13 cellular contexts compared by ENCODE assay signal in the genomic region with DNA sequence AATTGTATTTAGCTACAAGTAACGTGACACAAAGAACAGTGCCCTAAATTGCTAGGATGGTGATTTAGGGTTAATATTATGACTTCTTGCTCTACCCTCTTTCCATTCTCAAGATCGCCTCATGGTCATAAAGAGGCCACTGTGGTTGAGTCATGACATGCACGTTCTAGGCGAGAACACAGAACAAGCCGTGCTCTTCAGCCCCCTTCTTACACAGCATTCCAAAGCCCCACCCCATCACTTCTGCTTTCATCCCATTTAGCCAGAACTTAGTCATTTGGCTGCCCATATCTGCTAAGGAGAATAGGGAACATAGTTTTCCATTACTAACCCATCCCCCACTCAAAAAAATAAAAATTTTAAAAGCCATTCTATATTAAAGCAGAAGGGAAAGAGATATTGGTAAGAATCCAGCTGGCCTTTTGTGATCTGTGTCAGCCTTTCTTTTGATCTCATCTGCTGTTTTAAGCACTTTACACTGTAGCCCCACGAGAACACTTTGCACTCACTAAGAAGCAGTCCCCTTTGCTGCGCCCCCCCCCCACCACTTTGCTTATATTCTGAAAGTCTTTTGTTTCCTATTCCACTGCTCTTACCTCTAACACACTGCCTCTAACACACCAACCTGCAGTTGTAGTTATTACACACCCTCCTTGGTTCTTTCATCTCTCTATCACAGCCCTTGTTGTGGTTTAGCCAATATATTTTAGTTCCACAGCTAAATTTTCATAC. TPM values are rescaled to one million over a fixed set of nuclear protein-coding genes. Genes with fewer than 3 reads are reported as not detected.
DNase-seq lines count a peak whose midpoint lies in the region; ATAC-seq and TF ChIP-seq lines count a peak whose summit lies in the region.
"Had no signal": no experiment of that assay in that cellular context is flagged by ENCODE, and none has a peak within 500 bp of the region (broad histone marks: within the 10 kb centered on the region; RNA-seq: fewer than 3 reads in every experiment).

No MANE protein-coding gene starts in this region.

- no peak overlapping the region for H2AK5ac ChIP-seq in mesenchymal stem cell (ENCODE audit: low read length, severe bottlenecking)

- peaks cover 3% of the 10 kb centered on the region for H3K4me1 ChIP-seq in body of pancreas
- peaks cover 1% of the 10 kb centered on the region for H3K4me1 ChIP-seq in mesenchymal stem cell (ENCODE audit: control insufficient read depth, insufficient read depth, low read depth, low read length)
- peaks cover 0 to 20% (median 9%) of the 10 kb centered on the region in 4 donors for H3K4me1 ChIP-seq in upper lobe of left lung
- no peaks in the 10 kb centered on the region for H3K4me1 ChIP-seq in right lobe of liver
- H3K4me1 ChIP-seq: right atrium auricular region, SJCRH30 had no signal

- H3K79me1 ChIP-seq in mesenchymal stem cell (replicated peaks; ENCODE audit: low read length, poor library complexity, severe bottlenecking): no peaks in the 10 kb centered on the region

- DNase-seq in LHCN-M2 (ENCODE audit: low read depth): peak; percentile 81
- peak in 1 of 4 donors; percentile 21 for DNase-seq in body of pancreas
- peak; percentile 54 for DNase-seq in mesenchymal stem cell
- DNase-seq in upper lobe of left lung: peak in 1 of 2 donors; percentile 57
- DNase-seq in right lobe of liver: no peak
- DNase-seq: NK-92 treated with Interleukin-12 subunit alpha and Interleukin-12 subunit beta, amount 100 ng/mL, for 24 hours; SJCRH30; stimulated activated naive CD4-positive, alpha-beta T cell treated with Interleukin-2 at 50 U/mL for 16 hours had no signal

- H3K4ac ChIP-seq in mesenchymal stem cell (ENCODE audit: low read depth in 1 of 2, low read length in 2 of 2): no peak overlapping the region

- 82 to 90% methylated on average over 7 of the region's 7 CpGs for WGBS in body of pancreas, 2 donors
- 25% methylated on average over 6 of the region's 7 CpGs for WGBS in mesenchymal stem cell
- 57 to 68% methylated on average over 7 of the region's 7 CpGs for WGBS in upper lobe of left lung, 2 donors
- 66% methylated on average over 7 of the region's 7 CpGs for WGBS in right lobe of liver (ENCODE audit: insufficient coverage, low coverage, low lambda C conversion rate, missing lambda C conversion rate)

- peak; percentile 33 for ATAC-seq in body of pancreas
- ATAC-seq in upper lobe of left lung (ENCODE audit: low FRiP score in 2 of 2): peak; percentile 53 to 81
- ATAC-seq in HG02973 (IDR thresholded peaks at IDR 0.05; ENCODE audit: unreplicated experiment): no peak
- no peak for ATAC-seq in GM18519 (IDR thresholded peaks at IDR 0.05; ENCODE audit: low FRiP score, unreplicated experiment)
- ATAC-seq in right lobe of liver: no peak

- TF ChIP-seq POLR2A in body of pancreas (IDR thresholded peaks at IDR 0.05) (no peak), upper lobe of left lung (IDR thresholded peaks at IDR 0.05) (no peak), right lobe of liver (IDR thresholded peaks at IDR 0.05) (no peak)

- no peak overlapping the region for H3K4me2 ChIP-seq in mesenchymal stem cell (ENCODE audit: low read length, poor library complexity, severe bottlenecking)

- H3K23ac ChIP-seq in mesenchymal stem cell (ENCODE audit: low read length in 2 of 2): no peak overlapping the region

- H2BK5ac ChIP-seq in mesenchymal stem cell (ENCODE audit: low read depth, low read length, poor library complexity, severe bottlenecking): no peak overlapping the region

- no peak overlapping the region for H4K8ac ChIP-seq in mesenchymal stem cell (ENCODE audit: low read length)

- peak overlapping the region; percentile 27 for H2AFZ ChIP-seq in mesenchymal stem cell (ENCODE audit: low read depth, low read length)

- H4K91ac ChIP-seq in mesenchymal stem cell (ENCODE audit: low read length): no peak overlapping the region

- H3K4me3 ChIP-seq in body of pancreas (no peak overlapping the region), mesenchymal stem cell (ENCODE audit: insufficient read depth in 1 of 2, low read depth in 1 of 2, low read length in 2 of 2) (no peak overlapping the region), upper lobe of left lung (no peak overlapping the region), right lobe of liver (no peak overlapping the region)
- H3K4me3 ChIP-seq: right atrium auricular region, SJCRH30 had no signal

- intact Hi-C loops in body of pancreas (cut with DNase I) (no loop called here), right lobe of liver (cut with DNase I) (no loop called here)

- peak overlapping the region in 1 of 2 experiments; percentile 48 for H3K18ac ChIP-seq in mesenchymal stem cell (ENCODE audit: low read depth in 1 of 2, low read length in 2 of 2)

- TF ChIP-seq CTCF in body of pancreas (IDR thresholded peaks at IDR 0.05) (no peak), upper lobe of left lung (IDR thresholded peaks at IDR 0.05) (no peak), right lobe of liver (IDR thresholded peaks at IDR 0.05) (no peak)

- no peak overlapping the region for H3K9ac ChIP-seq in mesenchymal stem cell (ENCODE audit: low read length)

- H2BK120ac ChIP-seq in mesenchymal stem cell (ENCODE audit: low read depth, low read length): no peak overlapping the region

- H2BK15ac ChIP-seq in mesenchymal stem cell (ENCODE audit: low read depth, poor library complexity, severe bottlenecking): no peak overlapping the region

- H3K14ac ChIP-seq in mesenchymal stem cell (ENCODE audit: low read length in 2 of 2): no peak overlapping the region

- H2BK12ac ChIP-seq in mesenchymal stem cell (ENCODE audit: low read length in 2 of 2): no peak overlapping the region

- H3K27ac ChIP-seq in body of pancreas: no peak overlapping the region
- no peak overlapping the region for H3K27ac ChIP-seq in mesenchymal stem cell (ENCODE audit: low read length, poor library complexity, severe bottlenecking)
- peak overlapping the region in 3 of 4 donors; percentile 5 to 32 (median 25) for H3K27ac ChIP-seq in upper lobe of left lung
- no peak overlapping the region for H3K27ac ChIP-seq in right lobe of liver
- H3K27ac ChIP-seq: epithelial cell of prostate, right atrium auricular region, SJCRH30 had no signal

- H3K27me3 ChIP-seq in body of pancreas (no peaks in the 10 kb centered on the region), mesenchymal stem cell (ENCODE audit: control insufficient read depth in 1 of 2, insufficient read depth in 1 of 2, low read length in 2 of 2) (no peaks in the 10 kb centered on the region), upper lobe of left lung (no peaks in the 10 kb centered on the region), right lobe of liver (no peaks in the 10 kb centered on the region)
- H3K27me3 ChIP-seq: right atrium auricular region, SJCRH30 had no signal

- H3K36me3 ChIP-seq in body of pancreas (replicated peaks in 1 of 2; ENCODE audit: insufficient read depth in 1 of 2, low read depth in 2 of 2) (no peaks in the 10 kb centered on the region), mesenchymal stem cell (ENCODE audit: control insufficient read depth in 1 of 2, insufficient read depth in 2 of 2, low read depth in 1 of 2, low read length in 2 of 2) (no peaks in the 10 kb centered on the region), upper lobe of left lung (peaks cover 0 to 3% (median 0%) of the 10 kb centered on the region in 4 donors), right lobe of liver (no peaks in the 10 kb centered on the region)
- H3K36me3 ChIP-seq: right atrium auricular region had no signal

- peak in 2 of 4 donors; percentile 30 to 36 for TF ChIP-seq EP300 in upper lobe of left lung (IDR thresholded peaks at IDR 0.05)

- no peaks in the 10 kb centered on the region for H3K9me3 ChIP-seq in body of pancreas
- no peaks in the 10 kb centered on the region for H3K9me3 ChIP-seq in mesenchymal stem cell (ENCODE audit: control insufficient read depth, low read length)
- H3K9me3 ChIP-seq in upper lobe of left lung: no peaks in the 10 kb centered on the region
- H3K9me3 ChIP-seq in right lobe of liver: no peaks in the 10 kb centered on the region
- H3K9me3 ChIP-seq: right atrium auricular region, SJCRH30 had no signal

RNA-seq across cellular contexts. Expression of gene NPNT, which starts 28.4 kb away (rescaled TPM):
- total RNA-seq in LHCN-M2 (2014; rRNA removed) (not detected in 2 replicates), body of pancreas (10 to 100 TPM; 28.7 to 29.1 TPM), upper lobe of left lung (100 to 1,000 TPM; 161 to 339 (median 262) TPM), right lobe of liver (1 to 10 TPM in 4 of 6 experiments, under 1 TPM in 2; 0.71 to 1.7 (median 1.1) TPM)
- polyA plus RNA-seq in LHCN-M2 (2012): 0.23 TPM
- polyA plus RNA-seq in mesenchymal stem cell (2013, experiment 1 of 2): 0.83 TPM
- 0.60 TPM for polyA plus RNA-seq in mesenchymal stem cell (2013, experiment 2 of 2)
- polyA plus RNA-seq: CD14-positive monocyte had no signal

Comparison
In these comparisons a context has a peak if more than half of its experiments do, and no peak if none do; other contexts are left out.
1. DNase-seq: peak in LHCN-M2 (single experiment) and mesenchymal stem cell (single experiment); none in right lobe of liver (0 of 3).
2. ATAC-seq: peak in body of pancreas (single experiment) and upper lobe of left lung (2 of 2); none in HG02973 (single experiment), GM18519 (single experiment) and right lobe of liver (0 of 4).
3. H3K27ac ChIP-seq: peak in upper lobe of left lung (3 of 4); none in body of pancreas (0 of 4), mesenchymal stem cell (single experiment) and right lobe of liver (0 of 3).
4. RNA of gene NPNT, which starts 28.4 kb away (total RNA-seq): 161 to 339 TPM in upper lobe of left lung and 28.7 to 29.1 TPM in body of pancreas; 0.71 to 1.7 TPM in right lobe of liver and not detected in LHCN-M2; every median in the first group is over 10 times any median in the second.